In genomic region chr15:37682304-37682703, GRCh38 we compare ENCODE assay signal across 12 cellular contexts.
DNase-seq lines count a peak whose midpoint lies in the region; ATAC-seq, FAIRE-seq and TF ChIP-seq lines count a peak whose summit lies in the region.
"Had no signal": no experiment of that assay in that cellular context is flagged by ENCODE, and none has a peak within 500 bp of the region (broad histone marks: within the 10 kb centered on the region; RNA-seq: fewer than 3 reads in every experiment).

No MANE protein-coding gene starts in this region.

- no TSS peak for BruUV-seq in Calu3 (replicated peaks; lab: Mats Ljungman, UMichigan)
- no TSS peak for BruUV-seq in HepG2 (replicated peaks; lab: Mats Ljungman, UMichigan)

- TF ChIP-seq CTCF in Calu3 (IDR thresholded peaks at IDR 0.05; ENCODE audit: unreplicated experiment) (no peak), body of pancreas (IDR thresholded peaks at IDR 0.05) (peak in 5 of 7 experiments; percentile 12 to 53 (median 30)), HepG2 (CRISPR knock-in tag; IDR thresholded peaks at IDR 0.05) (peak; percentile 36), right atrium auricular region (IDR thresholded peaks at IDR 0.05) (no peak)

- H3K9me3 ChIP-seq in body of pancreas: no peaks in the 10 kb centered on the region
- H3K9me3 ChIP-seq in HepG2 (ENCODE audit: low read length): peaks cover 5% of the 10 kb centered on the region; the same call in 1 of the 2 replicates
- H3K9me3 ChIP-seq in right atrium auricular region: no peaks in the 10 kb centered on the region
- H3K9me3 ChIP-seq: left ventricle myocardium inferior had no signal

- H3K4me3 ChIP-seq in Jurkat, Clone E6-1 (ENCODE audit: low read length): no peak overlapping the region
- no peak overlapping the region for H3K4me3 ChIP-seq in body of pancreas
- H3K4me3 ChIP-seq in HepG2 (replicated peaks in 1 of 3; ENCODE audit: insufficient read depth in 1 of 3, low read depth in 2 of 3, low read length in 3 of 3): no peak overlapping the region
- no peak overlapping the region for H3K4me3 ChIP-seq in right atrium auricular region
- H3K4me3 ChIP-seq: left ventricle myocardium inferior had no signal

- ATAC-seq in body of pancreas (no peak), HepG2 (peak; percentile 55; the same call in 2 of the 3 replicates), HG02852 (IDR thresholded peaks at IDR 0.05; ENCODE audit: unreplicated experiment) (no peak)
- no peak for ATAC-seq in stimulated activated memory B cell treated with anti-CD40 and anti-IgM and Interleukin-4, amounts not matched to agents 10 μg/mL and 1 μg/mL and 100 μg/mL, for 72 hours
- ATAC-seq: activated naive CD8-positive, alpha-beta T cell treated with anti-CD3 and anti-CD28 coated beads, Interleukin-2, amount 50 U/mL, for 24 hours had no signal

- no peaks in the 10 kb centered on the region for H3K4me1 Mint-ChIP-seq in Calu3 (ENCODE audit: low read depth, unreplicated experiment)
- no peaks in the 10 kb centered on the region for H3K4me1 Mint-ChIP-seq in stimulated activated memory B cell treated with anti-CD40 and anti-IgM and Interleukin-4, amounts not matched to agents 10 μg/mL and 1 μg/mL and 100 μg/mL, for 72 hours
- H3K4me1 Mint-ChIP-seq: activated naive CD8-positive, alpha-beta T cell treated with anti-CD3 and anti-CD28 coated beads, Interleukin-2, amount 50 U/mL, for 24 hours had no signal

- POLR2A ChIA-PET in HepG2 (lab: Yijun Ruan, JAX): no interaction called here

- TF ChIP-seq POLR2A in body of pancreas (IDR thresholded peaks at IDR 0.05): no peak
- TF ChIP-seq POLR2A in HepG2 (IDR thresholded peaks at IDR 0.05; ENCODE audit: insufficient read depth in 1 of 2, low read depth in 2 of 2, low read length in 2 of 2): no peak

- no peak overlapping the region for H3K27ac Mint-ChIP-seq in Calu3 (ENCODE audit: unreplicated experiment)
- H3K27ac Mint-ChIP-seq in stimulated activated memory B cell treated with anti-CD40 and anti-IgM and Interleukin-4, amounts not matched to agents 10 μg/mL and 1 μg/mL and 100 μg/mL, for 72 hours: no peak overlapping the region
- H3K27ac Mint-ChIP-seq: activated naive CD8-positive, alpha-beta T cell treated with anti-CD3 and anti-CD28 coated beads, Interleukin-2, amount 50 U/mL, for 24 hours had no signal

- intact Hi-C loops in Calu3 (cut with micrococcal nuclease; ENCODE audit: unreplicated experiment) (loop anchor here (1.0 kb wide), 1 partner anchor 198 kb away; no protein-coding TSS in a partner anchor), body of pancreas (cut with DNase I) (no loop called here), HepG2 (cut with micrococcal nuclease; ENCODE audit: unreplicated experiment) (loop anchor here (1.0 kb wide), 2 partner anchors 198 to 209 kb away; no protein-coding TSS in a partner anchor)

- H3K9ac ChIP-seq in HepG2 (ENCODE audit: insufficient read depth, low read depth, low read length): no peak overlapping the region

- 49 to 52% methylated on average over 4 of the region's 4 CpGs for WGBS in body of pancreas, 2 donors
- WGBS in HepG2 (ENCODE audit: low lambda C conversion rate): 0% methylated on average over 4 of the region's 4 CpGs

- CTCF ChIA-PET in Calu3 (lab: Charles Lee) (no interaction called here), HepG2 (lab: Yijun Ruan, JAX; ENCODE audit: low intra/inter-chr PET ratio, low total read pairs) (interaction anchor here (0.8 to 1.8 kb wide), 2 partner anchors 198 to 209 kb away, joined by 4 to 7 read pairs; no protein-coding TSS in a partner anchor)

- H4K20me1 ChIP-seq in HepG2 (ENCODE audit: insufficient read depth, low read length): no peaks in the 10 kb centered on the region

- H3K4me1 ChIP-seq in body of pancreas (no peaks in the 10 kb centered on the region), HepG2 (ENCODE audit: insufficient read depth, low read length) (no peaks in the 10 kb centered on the region), right atrium auricular region (no peaks in the 10 kb centered on the region)
- H3K4me1 ChIP-seq: left ventricle myocardium inferior had no signal

- TF ChIP-seq EP300 in HepG2 (IDR thresholded peaks at IDR 0.05; ENCODE audit: low read depth in 2 of 2, low read length in 2 of 2): no peak
- no peak for TF ChIP-seq EP300 in HepG2 (CRISPR knock-in tag; IDR thresholded peaks at IDR 0.05; ENCODE audit: borderline replicate concordance)

- H3K27ac ChIP-seq in body of pancreas: no peak overlapping the region
- H3K27ac ChIP-seq in HepG2 (ENCODE audit: extremely low read length, insufficient read depth, low read length): no peak overlapping the region
- no peak overlapping the region for H3K27ac ChIP-seq in right atrium auricular region
- H3K27ac ChIP-seq: left ventricle myocardium inferior had no signal

- no peaks in the 10 kb centered on the region for H3K36me3 Mint-ChIP-seq in Calu3 (ENCODE audit: insufficient read depth, unreplicated experiment)
- no peaks in the 10 kb centered on the region for H3K36me3 Mint-ChIP-seq in stimulated activated memory B cell treated with anti-CD40 and anti-IgM and Interleukin-4, amounts not matched to agents 10 μg/mL and 1 μg/mL and 100 μg/mL, for 72 hours

- in situ Hi-C loops in HepG2 (cut with HindIII; ENCODE audit: extremely low pct_ligation_motif_present, low pct_unique_long_range_greater_than_20kb): no loop called here

- H3K27me3 ChIP-seq in body of pancreas (no peaks in the 10 kb centered on the region), HepG2 (ENCODE audit: control insufficient read depth in 1 of 2, insufficient read depth in 2 of 2, low read length in 2 of 2) (no peaks in the 10 kb centered on the region), right atrium auricular region (no peaks in the 10 kb centered on the region)

- DNase-seq in Calu3: peak; percentile 13
- peak; percentile 29 for DNase-seq in Jurkat, Clone E6-1 (ENCODE audit: low read depth, low spot score)
- DNase-seq in body of pancreas: no peak
- DNase-seq in HepG2 (ENCODE audit: low spot score): peak; percentile 5
- no peak for DNase-seq in NCI-H1436 treated with DMSO at 0.1 percent for 48 hours (lab: John Stamatoyannopoulos, UW)
- no peak for DNase-seq in right atrium auricular region (ENCODE audit: low spot score)
- DNase-seq: activated CD8-positive, alpha-beta memory T cell treated with anti-CD3 and anti-CD28 coated beads for 24 hours; activated naive CD8-positive, alpha-beta T cell treated with anti-CD3 and anti-CD28 coated beads, Interleukin-2, amount 50 U/mL, for 24 hours; left ventricle myocardium inferior; SW 1271 had no signal

- no peak overlapping the region for H3K4me2 ChIP-seq in HepG2 (ENCODE audit: low read depth, low read length)

- H3K4me3 Mint-ChIP-seq in Calu3 (ENCODE audit: low read depth, unreplicated experiment): no peak overlapping the region
- no peak overlapping the region for H3K4me3 Mint-ChIP-seq in stimulated activated memory B cell treated with anti-CD40 and anti-IgM and Interleukin-4, amounts not matched to agents 10 μg/mL and 1 μg/mL and 100 μg/mL, for 72 hours
- H3K4me3 Mint-ChIP-seq: activated naive CD8-positive, alpha-beta T cell treated with anti-CD3 and anti-CD28 coated beads, Interleukin-2, amount 50 U/mL, for 24 hours had no signal

- TF ChIP-seq RAD21 in HepG2 (CRISPR knock-in tag; IDR thresholded peaks at IDR 0.05): no peak

- no peaks in the 10 kb centered on the region for H3K27me3 Mint-ChIP-seq in Calu3 (ENCODE audit: unreplicated experiment)
- no peaks in the 10 kb centered on the region for H3K27me3 Mint-ChIP-seq in stimulated activated memory B cell treated with anti-CD40 and anti-IgM and Interleukin-4, amounts not matched to agents 10 μg/mL and 1 μg/mL and 100 μg/mL, for 72 hours
- H3K27me3 Mint-ChIP-seq: activated naive CD8-positive, alpha-beta T cell treated with anti-CD3 and anti-CD28 coated beads, Interleukin-2, amount 50 U/mL, for 24 hours had no signal

- H3K36me3 ChIP-seq in body of pancreas (replicated peaks in 1 of 2; ENCODE audit: insufficient read depth in 1 of 2, low read depth in 2 of 2) (no peaks in the 10 kb centered on the region), HepG2 (replicated peaks in 1 of 2; ENCODE audit: control insufficient read depth in 1 of 2, insufficient read depth in 2 of 2, low read length in 2 of 2) (no peaks in the 10 kb centered on the region), right atrium auricular region (no peaks in the 10 kb centered on the region)
- H3K36me3 ChIP-seq: left ventricle myocardium inferior had no signal

- no peaks in the 10 kb centered on the region for H3K9me3 Mint-ChIP-seq in Calu3 (ENCODE audit: low read depth, unreplicated experiment)
- peaks cover 3% of the 10 kb centered on the region for H3K9me3 Mint-ChIP-seq in stimulated activated memory B cell treated with anti-CD40 and anti-IgM and Interleukin-4, amounts not matched to agents 10 μg/mL and 1 μg/mL and 100 μg/mL, for 72 hours

- no peak overlapping the region for H2AFZ ChIP-seq in HepG2 (ENCODE audit: low read length)

- H3K79me2 ChIP-seq in HepG2 (ENCODE audit: insufficient read depth, low read length): no peaks in the 10 kb centered on the region

- peak; percentile 18 for FAIRE-seq in HepG2 (lab: Jason Lieb, UNC)

TF ChIP-seq in HepG2, 621 proteins besides CTCF, POLR2A, EP300 and RAD21 (continues in another document):
- TF ChIP-seq KMT2B (CRISPR knock-in tag; IDR thresholded peaks at IDR 0.05): no peak
- no peak for TF ChIP-seq CENPX (CRISPR knock-in tag; IDR thresholded peaks at IDR 0.05)
- TF ChIP-seq, protein P1, sequence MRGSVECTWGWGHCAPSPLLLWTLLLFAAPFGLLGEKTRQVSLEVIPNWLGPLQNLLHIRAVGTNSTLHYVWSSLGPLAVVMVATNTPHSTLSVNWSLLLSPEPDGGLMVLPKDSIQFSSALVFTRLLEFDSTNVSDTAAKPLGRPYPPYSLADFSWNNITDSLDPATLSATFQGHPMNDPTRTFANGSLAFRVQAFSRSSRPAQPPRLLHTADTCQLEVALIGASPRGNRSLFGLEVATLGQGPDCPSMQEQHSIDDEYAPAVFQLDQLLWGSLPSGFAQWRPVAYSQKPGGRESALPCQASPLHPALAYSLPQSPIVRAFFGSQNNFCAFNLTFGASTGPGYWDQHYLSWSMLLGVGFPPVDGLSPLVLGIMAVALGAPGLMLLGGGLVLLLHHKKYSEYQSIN (CRISPR knock-in tag; IDR thresholded peaks at IDR 0.05; ENCODE audit: borderline replicate concordance): no peak
- no peak for TF ChIP-seq ZNF34 (CRISPR knock-in tag; IDR thresholded peaks at IDR 0.05; ENCODE audit: borderline replicate concordance)
- no peak for TF ChIP-seq MEF2D (CRISPR knock-in tag; IDR thresholded peaks at IDR 0.05)
- TF ChIP-seq KDM1A (CRISPR knock-in tag; IDR thresholded peaks at IDR 0.05): no peak
- TF ChIP-seq ZBTB7A (CRISPR knock-in tag; IDR thresholded peaks at IDR 0.05): no peak

Comparison
In these comparisons a context has a peak if more than half of its experiments do, and no peak if none do; other contexts are left out.
1. DNase-seq: peak in Calu3 (single experiment), Jurkat, Clone E6-1 (single experiment) and HepG2 (single experiment); none in body of pancreas (0 of 4), NCI-H1436 treated with DMSO at 0.1 percent for 48 hours (single experiment) and right atrium auricular region (single experiment).
2. CTCF ChIP-seq: peak in body of pancreas (5 of 7) and HepG2 (single experiment); none in Calu3 (single experiment) and right atrium auricular region (0 of 2).